Comparison of ENCODE assay signal across 30 cellular contexts in the genomic region with DNA sequence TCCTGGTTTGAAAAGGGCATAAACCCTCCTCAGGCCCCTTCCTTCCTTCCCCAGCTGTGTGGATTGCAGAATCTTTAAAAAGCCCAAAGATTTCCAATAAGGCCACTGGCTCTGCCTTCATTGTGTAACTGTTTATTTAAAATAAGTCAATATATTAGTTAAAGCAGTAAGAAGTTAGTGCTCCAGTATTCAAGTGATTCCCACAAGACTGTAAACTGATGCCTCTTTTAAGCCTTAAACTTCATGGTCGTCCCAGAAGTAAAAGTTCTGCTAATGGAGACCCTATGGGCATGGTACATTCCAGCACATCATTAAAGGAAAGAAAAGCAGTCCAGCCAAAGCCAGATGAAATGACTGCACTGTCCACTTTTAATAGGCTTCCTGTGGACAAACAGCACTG.
DNase-seq lines count a peak whose midpoint lies in the region; ATAC-seq, FAIRE-seq and TF ChIP-seq lines count a peak whose summit lies in the region.
"Had no signal": no experiment of that assay in that cellular context is flagged by ENCODE, and none has a peak within 500 bp of the region (broad histone marks: within the 10 kb centered on the region; RNA-seq: fewer than 3 reads in every experiment).

No MANE protein-coding gene starts in this region.

- no peaks in the 10 kb centered on the region for H3K36me3 Mint-ChIP-seq in mesothelial cell of epicardium
- H3K36me3 Mint-ChIP-seq: activated CD4-positive, alpha-beta memory T cell treated with anti-CD3 and anti-CD28 coated beads for 36 hours; CD8-positive, alpha-beta memory T cell had no signal

- no peaks in the 10 kb centered on the region for H3K9me3 ChIP-seq in IMR-90 (ENCODE audit: control insufficient read depth, insufficient read depth, low read length)
- no peaks in the 10 kb centered on the region for H3K9me3 ChIP-seq in endothelial cell of umbilical vein (replicated peaks; ENCODE audit: control insufficient read depth, insufficient read depth, low read length)
- H3K9me3 ChIP-seq in stomach smooth muscle (ENCODE audit: control insufficient read depth in 2 of 2, low read length in 2 of 2): no peaks in the 10 kb centered on the region

- no peak overlapping the region for H3K4me3 Mint-ChIP-seq in mesothelial cell of epicardium
- H3K4me3 Mint-ChIP-seq: activated CD4-positive, alpha-beta memory T cell treated with anti-CD3 and anti-CD28 coated beads for 36 hours; activated T-cell treated with anti-CD3 and anti-CD28 coated beads, Interleukin-2, amount 50 U/mL, for 72 hours; CD8-positive, alpha-beta memory T cell; naive thymus-derived CD8-positive, alpha-beta T cell had no signal

- peaks cover 3% of the 10 kb centered on the region in 2 experiments; a peak in 1 of 4 replicates for H3K79me1 ChIP-seq in IMR-90 (ENCODE audit: low read depth in 1 of 2, low read length in 2 of 2)

- H2AFZ ChIP-seq in IMR-90 (replicated peaks; ENCODE audit: low read length, poor library complexity): no peak overlapping the region
- H2AFZ ChIP-seq in endothelial cell of umbilical vein (ENCODE audit: low read depth, low read length): peak overlapping the region; percentile 11

- in situ Hi-C loops in IMR-90 (cut with MboI; ENCODE audit: low sequenced_read_pairs): no loop called here

- no peak overlapping the region for H2BK20ac ChIP-seq in IMR-90 (ENCODE audit: low read depth, low read length)

- no peak for ATAC-seq in IMR-90 (ENCODE audit: low read depth)
- ATAC-seq in HG02885 (IDR thresholded peaks at IDR 0.05; ENCODE audit: poor library complexity, unreplicated experiment): no peak
- ATAC-seq in HG03097 (IDR thresholded peaks at IDR 0.05; ENCODE audit: low FRiP score, unreplicated experiment): no peak
- ATAC-seq: activated T-cell treated with anti-CD3 and anti-CD28 coated beads, Interleukin-2, amount 50 U/mL, for 72 hours; GM12878; left lobe of liver; naive thymus-derived CD8-positive, alpha-beta T cell; Panc1 had no signal

- no peak overlapping the region for H2AK5ac ChIP-seq in IMR-90 (ENCODE audit: low read depth, low read length)

- POLR2A ChIA-PET in IMR-90 (lab: Charles Lee; ENCODE audit: unreplicated experiment): no interaction called here
- POLR2A ChIA-PET in endothelial cell of umbilical vein (lab: Charles Lee): no interaction called here

- 0 out of 2 replicates have a peak overlapping the region, but pooled peaks have one; percentile 21 for H3K23ac ChIP-seq in IMR-90 (ENCODE audit: low read depth, low read length)

- no peaks in the 10 kb centered on the region for H3K36me3 ChIP-seq in IMR-90 (ENCODE audit: control insufficient read depth, insufficient read depth, low read length)
- H3K36me3 ChIP-seq in endothelial cell of umbilical vein (ENCODE audit: control insufficient read depth in 2 of 2, extremely low read depth in 1 of 2, insufficient read depth in 2 of 2, low read length in 2 of 2): no peaks in the 10 kb centered on the region
- H3K36me3 ChIP-seq in stomach smooth muscle (ENCODE audit: control insufficient read depth in 2 of 2, insufficient read depth in 2 of 2, low read length in 2 of 2): no peaks in the 10 kb centered on the region
- H3K36me3 ChIP-seq: brain microvascular endothelial cell had no signal

- H3K79me2 ChIP-seq in endothelial cell of umbilical vein (ENCODE audit: control insufficient read depth, insufficient read depth, low read length): peaks cover 13% of the 10 kb centered on the region

- intact Hi-C loops in IMR-90 (cut with micrococcal nuclease): no loop called here
- intact Hi-C loops in endothelial cell of umbilical vein (cut with micrococcal nuclease): no loop called here

- H3K9me1 ChIP-seq in IMR-90 (ENCODE audit: insufficient read depth, low read length) (no peaks in the 10 kb centered on the region), endothelial cell of umbilical vein (replicated peaks; ENCODE audit: control insufficient read depth, extremely low read depth, insufficient read depth, low read length) (no peaks in the 10 kb centered on the region)

- TF ChIP-seq CTCF in IMR-90 (conservative IDR thresholded peaks at IDR 0.05; ENCODE audit: low read depth, low read length): no peak
- TF ChIP-seq CTCF in endothelial cell of umbilical vein (IDR thresholded peaks at IDR 0.05; ENCODE audit: extremely low read depth in 1 of 2, insufficient read depth in 1 of 2, low read depth in 1 of 2, low read length in 2 of 2): no peak
- TF ChIP-seq CTCF in mesothelial cell of epicardium (IDR thresholded peaks at IDR 0.05; ENCODE audit: unreplicated experiment): no peak

- H3K18ac ChIP-seq in IMR-90 (ENCODE audit: low read depth, low read length): no peak overlapping the region; the same call in 1 of the 2 replicates

- FAIRE-seq in endothelial cell of umbilical vein (lab: Jason Lieb, UNC): no peak
- FAIRE-seq: GM12878, small intestine had no signal

- no peaks in the 10 kb centered on the region for H3K9me3 Mint-ChIP-seq in mesothelial cell of epicardium
- H3K9me3 Mint-ChIP-seq: activated CD4-positive, alpha-beta memory T cell treated with anti-CD3 and anti-CD28 coated beads for 36 hours; activated T-cell treated with anti-CD3 and anti-CD28 coated beads, Interleukin-2, amount 50 U/mL, for 72 hours had no signal

- H4K20me1 ChIP-seq in IMR-90 (ENCODE audit: insufficient read depth, low read length) (no peaks in the 10 kb centered on the region), endothelial cell of umbilical vein (replicated peaks; ENCODE audit: control insufficient read depth, extremely low read depth, insufficient read depth, low read length) (no peaks in the 10 kb centered on the region)

- peak overlapping the region; percentile 17 for H3K14ac ChIP-seq in IMR-90 (replicated peaks; ENCODE audit: low read depth, low read length)

- H3K4me1 ChIP-seq in IMR-90 (ENCODE audit: control insufficient read depth, insufficient read depth, low read length) (peaks cover 2% of the 10 kb centered on the region; the same call in 1 of the 2 replicates), endothelial cell of umbilical vein (ENCODE audit: control insufficient read depth, extremely low read depth, insufficient read depth, low read length) (peaks cover 47% of the 10 kb centered on the region), stomach smooth muscle (ENCODE audit: control insufficient read depth, insufficient read depth, low read length) (peaks cover 17% of the 10 kb centered on the region)

- peaks cover 51% of the 10 kb centered on the region for H3K4me1 Mint-ChIP-seq in mesothelial cell of epicardium

- BruUV-seq in IMR-90 (replicated peaks; lab: Mats Ljungman, UMichigan): no TSS peak
- no TSS peak for BruUV-seq in endothelial cell of umbilical vein (replicated peaks; lab: Mats Ljungman, UMichigan)

- no peak for TF ChIP-seq RAD21 in IMR-90 (IDR thresholded peaks at IDR 0.05; ENCODE audit: low read length)

- H2AK9ac ChIP-seq in IMR-90 (replicated peaks; ENCODE audit: low read depth, low read length, poor library complexity): no peak overlapping the region

- peak overlapping the region; percentile 59; the same call in 1 of the 2 replicates for H4K5ac ChIP-seq in IMR-90 (ENCODE audit: low read depth, low read length)

- H2BK120ac ChIP-seq in IMR-90 (ENCODE audit: low read depth, low read length): no peak overlapping the region

- no peak overlapping the region; the same call in 1 of the 2 replicates for H3K9ac ChIP-seq in IMR-90 (ENCODE audit: low read depth, low read length)
- H3K9ac ChIP-seq in endothelial cell of umbilical vein (replicated peaks; ENCODE audit: extremely low read depth, insufficient read depth, low read length): peak overlapping the region; percentile 58
- H3K9ac ChIP-seq in stomach smooth muscle (ENCODE audit: low read length in 2 of 2): no peak overlapping the region

- H3K27me3 Mint-ChIP-seq in mesothelial cell of epicardium (ENCODE audit: low read depth): peaks cover 29% of the 10 kb centered on the region

- no CpG with 5 or more reads among the region's 1 CpG for WGBS in IMR-90 (ENCODE audit: extremely low coverage in 2 of 2, insufficient read length in 1 of 2), 2 experiments

- H3K56ac ChIP-seq in IMR-90 (ENCODE audit: extremely low read depth, insufficient read depth, low read length): no peak overlapping the region

- no peak overlapping the region for H2BK15ac ChIP-seq in IMR-90 (ENCODE audit: low read depth, low read length)

- no peak overlapping the region for H2BK5ac ChIP-seq in IMR-90 (ENCODE audit: low read depth, low read length, poor library complexity, severe bottlenecking)

- H3K27me3 ChIP-seq in IMR-90 (ENCODE audit: control insufficient read depth, insufficient read depth, low read length): no peaks in the 10 kb centered on the region
- no peaks in the 10 kb centered on the region for H3K27me3 ChIP-seq in endothelial cell of umbilical vein (ENCODE audit: control insufficient read depth in 2 of 2, insufficient read depth in 2 of 2, low read length in 2 of 2)
- peaks cover 0 to 33% of the 10 kb centered on the region in 2 donors for H3K27me3 ChIP-seq in stomach smooth muscle (ENCODE audit: control insufficient read depth in 1 of 2, insufficient read depth in 2 of 2, low read length in 2 of 2)
- H3K27me3 ChIP-seq: brain microvascular endothelial cell had no signal

- H3K4me3 ChIP-seq in IMR-90 (ENCODE audit: insufficient read depth, low read depth, low read length): no peak overlapping the region
- H3K4me3 ChIP-seq in endothelial cell of umbilical vein (replicated peaks in 1 of 3; ENCODE audit: insufficient read depth in 1 of 3, low read depth in 1 of 3, low read length in 3 of 3): no peak overlapping the region
- H3K4me3 ChIP-seq in stomach smooth muscle (ENCODE audit: low read length in 2 of 2): peak overlapping the region in 1 of 2 donors; percentile 40
- H3K4me3 ChIP-seq: GM12878 had no signal

- H3K27ac ChIP-seq in IMR-90 (ENCODE audit: insufficient read depth, low read length) (peak overlapping the region; percentile 89; the same call in 1 of the 2 replicates), endothelial cell of umbilical vein (ENCODE audit: insufficient read depth, low read depth, low read length) (peak overlapping the region; percentile 82), stomach smooth muscle (ENCODE audit: low read length) (peak overlapping the region; percentile 66)
- H3K27ac ChIP-seq: brain microvascular endothelial cell had no signal

- H3K4me2 ChIP-seq in IMR-90 (ENCODE audit: low read depth, low read length): peak overlapping the region; percentile 45; the same call in 1 of the 2 replicates
- peak overlapping the region; percentile 99 for H3K4me2 ChIP-seq in endothelial cell of umbilical vein (ENCODE audit: insufficient read depth, low read length)

- DNase-seq in IMR-90: peak; percentile 3
- no peak for DNase-seq in endothelial cell of umbilical vein (ENCODE audit: low read depth, low spot score)
- no peak for DNase-seq in mesothelial cell of epicardium (ENCODE audit: low spot score in 2 of 2, unreplicated experiment in 2 of 2)
- no peak for DNase-seq in NCI-H524 (lab: John Stamatoyannopoulos, UW)
- no peak for DNase-seq in UCSD-AML1 (lab: John Stamatoyannopoulos, UW; ENCODE audit: unreplicated experiment)
- DNase-seq: ACHN; activated CD4-positive, alpha-beta memory T cell treated with anti-CD3 and anti-CD28 coated beads for 36 hours; activated CD4-positive, CD25-positive, alpha-beta regulatory T cell treated with anti-CD3 and anti-CD28 coated beads, Interleukin-2, amount 50 U/mL, for 72 hours; activated T-cell treated with anti-CD3 and anti-CD28 coated beads, Interleukin-2, amount 50 U/mL, for 72 hours; brain microvascular endothelial cell; CD8-positive, alpha-beta memory T cell; cerebellar nuclear complex; DMS153; H7; hippocampal formation; Karpas-422; naive thymus-derived CD8-positive, alpha-beta T cell; NCI-H1436 treated with DMSO at 0.1 percent for 48 hours; NCI-H2081 treated with DMSO at 0.1 percent for 48 hours; NCI-H2227 treated with DMSO at 0.1 percent for 48 hours; NCI-H774; SHP77; small intestine; stimulated activated naive CD4-positive, alpha-beta T cell treated with Interleukin-2 at 50 U/mL for 16 hours had no signal

- CTCF ChIA-PET in IMR-90 (lab: Yijun Ruan, JAX): interaction anchor here (4.1 kb wide), 1 partner anchor 518 kb away, joined by 23 read pairs; no protein-coding TSS in a partner anchor
- CTCF ChIA-PET in endothelial cell of umbilical vein (lab: Charles Lee): interaction anchor here (0.8 to 8.4 kb wide), 12 partner anchors 8 to 939 kb away, joined by 3 to 206 read pairs (median 6); a partner anchor contains a TSS

- dilution Hi-C loops in IMR-90 (cut with HindIII; ENCODE audit: low sequenced_read_pairs, unreplicated experiment): no loop called here
- dilution Hi-C loops in endothelial cell of umbilical vein (cut with MboI; ENCODE audit: extremely low pct_ligation_motif_present, low sequenced_read_pairs): no loop called here

- H3K27ac Mint-ChIP-seq in mesothelial cell of epicardium: peak overlapping the region; percentile 66
- H3K27ac Mint-ChIP-seq: activated CD4-positive, alpha-beta memory T cell treated with anti-CD3 and anti-CD28 coated beads for 36 hours; activated T-cell treated with anti-CD3 and anti-CD28 coated beads, Interleukin-2, amount 50 U/mL, for 72 hours; CD8-positive, alpha-beta memory T cell; naive thymus-derived CD8-positive, alpha-beta T cell had no signal

- H4K8ac ChIP-seq in IMR-90 (ENCODE audit: low read depth in 2 of 2, low read length in 2 of 2): no peak overlapping the region

- no peak for TF ChIP-seq POLR2A in IMR-90 (IDR thresholded peaks at IDR 0.05; ENCODE audit: low read depth, low read length)
- TF ChIP-seq POLR2A in endothelial cell of umbilical vein (IDR thresholded peaks at IDR 0.05; ENCODE audit: low read depth, low read length): no peak

- H4K91ac ChIP-seq in IMR-90 (ENCODE audit: insufficient read depth, low read depth, low read length): peak overlapping the region; percentile 12; the same call in 1 of the 2 replicates

- no peak overlapping the region; the same call in 1 of the 2 replicates for H3K4ac ChIP-seq in IMR-90 (ENCODE audit: low read depth, low read length)
